8 cellular contexts compared by ENCODE assay signal in the genomic region with DNA sequence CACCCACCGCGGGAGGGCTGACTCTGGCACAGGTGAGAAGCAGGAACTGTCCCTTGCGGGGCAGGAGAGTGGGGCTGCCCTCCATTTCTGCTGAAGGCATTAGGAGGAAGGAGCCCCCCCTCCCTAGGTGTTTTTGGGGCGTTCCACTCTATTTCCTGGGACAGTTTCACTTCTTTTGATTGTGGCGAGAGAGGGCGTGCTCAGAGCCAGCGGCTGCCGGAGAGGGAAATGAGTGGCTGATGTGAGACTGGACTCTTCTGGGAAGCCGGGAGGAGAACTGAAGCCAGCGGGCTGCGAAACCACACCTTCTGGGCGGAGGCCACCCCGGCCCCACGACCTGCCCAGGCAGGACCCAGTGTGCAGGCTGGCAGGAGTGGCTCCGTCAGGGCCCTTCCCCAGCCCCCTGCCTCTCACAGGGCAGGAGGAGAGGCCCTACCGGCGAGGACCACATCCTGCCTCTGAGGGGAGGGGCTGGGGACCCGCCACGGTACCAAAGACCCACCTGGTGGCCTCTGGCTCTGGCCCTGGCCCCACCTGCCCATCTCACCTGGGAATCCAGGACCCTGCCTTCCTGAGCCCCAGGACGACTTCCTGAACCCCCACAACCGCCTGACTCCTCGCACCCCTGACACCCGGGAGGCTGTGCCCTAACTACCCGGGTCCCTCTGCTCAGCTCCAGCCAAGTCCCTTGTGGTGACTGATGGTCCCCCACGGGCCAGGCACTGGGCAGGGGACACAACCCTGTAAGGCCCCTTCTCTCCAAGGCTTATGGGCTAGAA. TPM values are rescaled to one million over a fixed set of nuclear protein-coding genes. Genes with fewer than 3 reads are reported as not detected.
DNase-seq lines count a peak whose midpoint lies in the region; ATAC-seq and TF ChIP-seq lines count a peak whose summit lies in the region.

No MANE protein-coding gene starts in this region.

- peak overlapping the region; percentile 43 for H3K27ac ChIP-seq in C4-2B
- peak overlapping the region; percentile 39 for H3K27ac ChIP-seq in cingulate gyrus (ENCODE audit: low read depth, low read length)

- peak in 3 of 4 experiments; percentile 36 to 56 (median 42) for DNase-seq in activated CD4-positive, CD25-positive, alpha-beta regulatory T cell (lab: John Stamatoyannopoulos, UW)
- DNase-seq in mucosa of gallbladder (ENCODE audit: low spot score) = peak; percentile 45
- DNase-seq in stimulated activated CD8-positive, alpha-beta memory T cell treated with anti-CD3 and anti-CD28 coated beads, Interleukin-7, amount 100 ng/mL, for 24 hours (ENCODE audit: low read depth) = peak; percentile 32
- DNase-seq in retina = no peak

- ATAC-seq in GM19438 (IDR thresholded peaks at IDR 0.05; ENCODE audit: low read depth, unreplicated experiment) (peak; percentile 60), HG03565 (IDR thresholded peaks at IDR 0.05; ENCODE audit: unreplicated experiment) (peak; percentile 45)

- TF ChIP-seq CTCF in C4-2B (conservative IDR thresholded peaks at IDR 0.05) = no peak

RNA-seq across cellular contexts. Expression of a gene that starts 25.9 kb away (rescaled TPM):
- total RNA-seq in mucosa of gallbladder = 26.1 TPM

RNA-seq across cellular contexts. Expression of a gene that starts 30.7 kb away (rescaled TPM):
- total RNA-seq in mucosa of gallbladder = 37.8 TPM

RNA-seq across cellular contexts. Expression of a gene that starts 31.0 kb away (rescaled TPM):
- 56.9 TPM for total RNA-seq in mucosa of gallbladder

RNA-seq across cellular contexts. Expression of a gene that starts 33.1 kb away (rescaled TPM):
- 8.3 TPM for total RNA-seq in mucosa of gallbladder
